Comparison of ENCODE assay signal across 10 cellular contexts in the genomic region with DNA sequence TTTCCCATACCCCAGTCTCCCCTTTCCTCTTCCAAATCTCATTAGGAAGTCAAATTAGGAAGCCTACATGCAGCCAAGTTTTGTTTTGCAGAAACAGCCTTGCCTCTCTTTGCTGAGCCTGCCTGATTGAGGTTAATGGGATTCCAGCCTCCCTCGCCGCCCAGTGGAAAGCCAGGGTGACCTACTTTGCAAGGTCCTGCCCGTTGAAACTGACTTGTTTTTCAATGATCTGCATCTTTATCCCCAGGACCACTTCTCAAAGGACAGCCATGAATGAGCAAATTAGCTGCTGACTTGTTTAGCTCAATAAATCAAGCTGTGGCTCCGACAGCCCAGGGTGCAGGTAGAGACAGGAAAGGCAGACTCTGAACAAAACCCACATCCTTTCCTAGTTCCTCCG.
DNase-seq lines count a peak whose midpoint lies in the region; ATAC-seq and TF ChIP-seq lines count a peak whose summit lies in the region.
"Had no signal": no experiment of that assay in that cellular context is flagged by ENCODE, and none has a peak within 500 bp of the region (broad histone marks: within the 10 kb centered on the region; RNA-seq: fewer than 3 reads in every experiment).

No MANE protein-coding gene starts in this region.

- CTCF ChIA-PET in activated CD8-positive, alpha-beta T cell treated with anti-CD3 and anti-CD28 coated beads, Interleukin-2, amount 10 ng/mL, durations not matched to agents 7 days and 5 days (lab: Charles Lee), result interaction anchor here (0.6 to 2.5 kb wide), 21 partner anchors 23 to 479 kb away, joined by 3 to 30 read pairs (median 3); no protein-coding TSS in a partner anchor
- CTCF ChIA-PET in activated CD8-positive, alpha-beta T cell treated with anti-CD3 and anti-CD28 coated beads for 36 hours (lab: Charles Lee), result interaction anchor here (0.6 to 2.0 kb wide), 14 partner anchors 16 to 477 kb away, joined by 3 to 15 read pairs (median 4); a partner anchor contains a TSS

- H3K4me3 ChIP-seq in NT2/D1 (ENCODE audit: insufficient read length, low read depth), result no peak overlapping the region
- H3K4me3 ChIP-seq: lung, SJSA1 had no signal

- intact Hi-C loops in activated CD8-positive, alpha-beta T cell treated with anti-CD3 and anti-CD28 coated beads for 36 hours (cut with micrococcal nuclease), result loop anchor here (2.0 to 10.0 kb wide), 4 partner anchors 64 to 471 kb away; no protein-coding TSS in a partner anchor

- peaks cover 24% of the 10 kb centered on the region for H3K4me1 Mint-ChIP-seq in activated CD8-positive, alpha-beta T cell treated with anti-CD3 and anti-CD28 coated beads, Interleukin-2, amount 10 ng/mL, durations not matched to agents 7 days and 5 days (ENCODE audit: low read depth)
- H3K4me1 Mint-ChIP-seq in activated CD8-positive, alpha-beta T cell treated with anti-CD3 and anti-CD28 coated beads for 36 hours (ENCODE audit: low read depth), result peaks cover 19% of the 10 kb centered on the region
- peaks cover 8 to 18% of the 10 kb centered on the region in 2 donors for H3K4me1 Mint-ChIP-seq in effector memory CD8-positive, alpha-beta T cell (ENCODE audit: low read depth in 2 of 2)

- H3K36me3 ChIP-seq in NT2/D1 (ENCODE audit: insufficient read depth, insufficient read length, low read length), result no peaks in the 10 kb centered on the region
- H3K36me3 ChIP-seq: SJSA1 had no signal

- peak; percentile 58 for DNase-seq in activated CD8-positive, alpha-beta T cell treated with anti-CD3 and anti-CD28 coated beads, Interleukin-2, amount 10 ng/mL, durations not matched to agents 7 days and 5 days
- DNase-seq in activated CD8-positive, alpha-beta T cell treated with anti-CD3 and anti-CD28 coated beads for 36 hours, result no peak
- peak; percentile 58 for DNase-seq in NT2/D1 (ENCODE audit: low read depth, low spot score)
- DNase-seq in effector memory CD8-positive, alpha-beta T cell, result no peak
- DNase-seq in nucleus accumbens (lab: John Stamatoyannopoulos, UW), result peak in 48 of 56 donors; percentile 13 to 84 (median 54)
- no peak for DNase-seq in NCI-H1092 treated with DMSO at 0.1 percent for 48 hours (lab: John Stamatoyannopoulos, UW)
- no peak for DNase-seq in NOMO-1 treated with dmso at 0.1 percent for 144 hours (lab: John Stamatoyannopoulos, UW; ENCODE audit: unreplicated experiment)

- no peak overlapping the region for H3K9ac ChIP-seq in NT2/D1 (ENCODE audit: insufficient read length, low read depth)

- no peaks in the 10 kb centered on the region for H3K9me3 ChIP-seq in NT2/D1 (ENCODE audit: insufficient read depth, low read length)
- H3K9me3 ChIP-seq: SJSA1 had no signal

- H3K27me3 ChIP-seq in NT2/D1 (ENCODE audit: insufficient read depth, insufficient read length), result no peaks in the 10 kb centered on the region

- H3K27me3 Mint-ChIP-seq in activated CD8-positive, alpha-beta T cell treated with anti-CD3 and anti-CD28 coated beads, Interleukin-2, amount 10 ng/mL, durations not matched to agents 7 days and 5 days (ENCODE audit: low read depth), result peaks cover 8% of the 10 kb centered on the region
- no peaks in the 10 kb centered on the region for H3K27me3 Mint-ChIP-seq in activated CD8-positive, alpha-beta T cell treated with anti-CD3 and anti-CD28 coated beads for 36 hours
- peaks cover 0 to 27% of the 10 kb centered on the region in 2 donors for H3K27me3 Mint-ChIP-seq in effector memory CD8-positive, alpha-beta T cell

- POLR2A ChIA-PET in activated CD8-positive, alpha-beta T cell treated with anti-CD3 and anti-CD28 coated beads, Interleukin-2, amount 10 ng/mL, durations not matched to agents 7 days and 5 days (lab: Charles Lee), result interaction anchor here (0.7 kb wide), 1 partner anchor 32 kb away, joined by 3 read pairs; no protein-coding TSS in a partner anchor
- POLR2A ChIA-PET in activated CD8-positive, alpha-beta T cell treated with anti-CD3 and anti-CD28 coated beads for 36 hours (lab: Charles Lee), result interaction anchor here (0.6 kb wide), 1 partner anchor 302 kb away, joined by 3 read pairs; no protein-coding TSS in a partner anchor

- no peak overlapping the region for H3K27ac Mint-ChIP-seq in activated CD8-positive, alpha-beta T cell treated with anti-CD3 and anti-CD28 coated beads, Interleukin-2, amount 10 ng/mL, durations not matched to agents 7 days and 5 days
- no peak overlapping the region for H3K27ac Mint-ChIP-seq in activated CD8-positive, alpha-beta T cell treated with anti-CD3 and anti-CD28 coated beads for 36 hours
- H3K27ac Mint-ChIP-seq in effector memory CD8-positive, alpha-beta T cell, result peak overlapping the region in 1 of 2 donors; percentile 9

- peak; percentile 50 for ATAC-seq in activated CD8-positive, alpha-beta T cell treated with anti-CD3 and anti-CD28 coated beads, Interleukin-2, amount 10 ng/mL, durations not matched to agents 7 days and 5 days
- no peak for ATAC-seq in activated CD8-positive, alpha-beta T cell treated with anti-CD3 and anti-CD28 coated beads for 36 hours
- peak; percentile 63 for ATAC-seq in effector memory CD8-positive, alpha-beta T cell (replicated peaks)
- no peak for ATAC-seq in HG03108 (IDR thresholded peaks at IDR 0.05; ENCODE audit: unreplicated experiment)

- H3K9me3 Mint-ChIP-seq in activated CD8-positive, alpha-beta T cell treated with anti-CD3 and anti-CD28 coated beads, Interleukin-2, amount 10 ng/mL, durations not matched to agents 7 days and 5 days (ENCODE audit: insufficient read depth), result no peaks in the 10 kb centered on the region
- H3K9me3 Mint-ChIP-seq in activated CD8-positive, alpha-beta T cell treated with anti-CD3 and anti-CD28 coated beads for 36 hours, result no peaks in the 10 kb centered on the region
- H3K9me3 Mint-ChIP-seq in effector memory CD8-positive, alpha-beta T cell, result no peaks in the 10 kb centered on the region

- H3K36me3 Mint-ChIP-seq in activated CD8-positive, alpha-beta T cell treated with anti-CD3 and anti-CD28 coated beads, Interleukin-2, amount 10 ng/mL, durations not matched to agents 7 days and 5 days (ENCODE audit: low read depth), result no peaks in the 10 kb centered on the region
- H3K36me3 Mint-ChIP-seq in activated CD8-positive, alpha-beta T cell treated with anti-CD3 and anti-CD28 coated beads for 36 hours (ENCODE audit: low read depth), result no peaks in the 10 kb centered on the region
- peaks cover 2% of the 10 kb centered on the region for H3K36me3 Mint-ChIP-seq in effector memory CD8-positive, alpha-beta T cell (ENCODE audit: insufficient read depth)

- peaks cover 2% of the 10 kb centered on the region for H3K4me1 ChIP-seq in NT2/D1 (ENCODE audit: insufficient read depth, insufficient read length)
- H3K4me1 ChIP-seq: SJSA1 had no signal

- no peak for TF ChIP-seq CTCF in activated CD8-positive, alpha-beta T cell treated with anti-CD3 and anti-CD28 coated beads for 36 hours (IDR thresholded peaks at IDR 0.05)

- H3K4me3 Mint-ChIP-seq in activated CD8-positive, alpha-beta T cell treated with anti-CD3 and anti-CD28 coated beads, Interleukin-2, amount 10 ng/mL, durations not matched to agents 7 days and 5 days, result peak overlapping the region; percentile 45
- H3K4me3 Mint-ChIP-seq in activated CD8-positive, alpha-beta T cell treated with anti-CD3 and anti-CD28 coated beads for 36 hours, result no peak overlapping the region
- H3K4me3 Mint-ChIP-seq in effector memory CD8-positive, alpha-beta T cell, result peak overlapping the region; percentile 65 to 78

Comparison
In these comparisons a context has a peak if more than half of its experiments do, and no peak if none do; other contexts are left out.
1. ATAC-seq: peak in activated CD8-positive, alpha-beta T cell treated with anti-CD3 and anti-CD28 coated beads, Interleukin-2, amount 10 ng/mL, durations not matched to agents 7 days and 5 days (single experiment) and effector memory CD8-positive, alpha-beta T cell (single experiment); none in activated CD8-positive, alpha-beta T cell treated with anti-CD3 and anti-CD28 coated beads for 36 hours (single experiment) and HG03108 (single experiment).
2. DNase-seq: peak in activated CD8-positive, alpha-beta T cell treated with anti-CD3 and anti-CD28 coated beads, Interleukin-2, amount 10 ng/mL, durations not matched to agents 7 days and 5 days (single experiment), NT2/D1 (single experiment) and nucleus accumbens (48 of 56); none in activated CD8-positive, alpha-beta T cell treated with anti-CD3 and anti-CD28 coated beads for 36 hours (single experiment), effector memory CD8-positive, alpha-beta T cell (0 of 3), NCI-H1092 treated with DMSO at 0.1 percent for 48 hours (single experiment) and NOMO-1 treated with dmso at 0.1 percent for 144 hours (single experiment).